In genomic region chr4:42627887-42628646, GRCh38 we compare ENCODE assay signal across 8 cellular contexts. TPM values are rescaled to one million over a fixed set of nuclear protein-coding genes. Genes with fewer than 3 reads are reported as not detected.
DNase-seq lines count a peak whose midpoint lies in the region; ATAC-seq, FAIRE-seq and TF ChIP-seq lines count a peak whose summit lies in the region.

No MANE protein-coding gene starts in this region.

- peak overlapping the region; percentile 92 for H3K27ac Mint-ChIP-seq in activated T-cell treated with anti-CD3 and anti-CD28 coated beads, Interleukin-2, amount 50 U/mL, for 72 hours

- intact Hi-C loops in aorta (cut with DNase I), result no loop called here

- no peaks in the 10 kb centered on the region for H3K4me1 ChIP-seq in aorta (ENCODE audit: control insufficient read depth in 1 of 2, insufficient read depth in 2 of 2, low read length in 2 of 2)

- H3K27me3 Mint-ChIP-seq in activated T-cell treated with anti-CD3 and anti-CD28 coated beads, Interleukin-2, amount 50 U/mL, for 72 hours (ENCODE audit: low read depth), result no peaks in the 10 kb centered on the region

- 20 to 29% methylated on average over 9 of the region's 9 CpGs for WGBS in aorta, 2 donors

- peak; percentile 100 for FAIRE-seq in GM12891 (lab: Jason Lieb, UNC)

- no peaks in the 10 kb centered on the region for H3K9me3 ChIP-seq in aorta (ENCODE audit: control insufficient read depth, low read length)

- ATAC-seq in GM21723 (IDR thresholded peaks at IDR 0.05; ENCODE audit: unreplicated experiment) (peak; percentile 93), aorta (ENCODE audit: low FRiP score) (peak; percentile 86)
- ATAC-seq in activated T-cell treated with anti-CD3 and anti-CD28 coated beads, Interleukin-2, amount 50 U/mL, for 72 hours (replicated peaks in 1 of 2), result peak; percentile 93 to 94

- H3K36me3 ChIP-seq in aorta (ENCODE audit: control insufficient read depth in 1 of 2, insufficient read depth in 2 of 2, low read length in 1 of 2) (no peaks in the 10 kb centered on the region), H7 (replicated peaks; ENCODE audit: control insufficient read depth, insufficient read depth, low read length) (no peaks in the 10 kb centered on the region)

- peak; percentile 47; the same call in 1 of the 2 replicates for TF ChIP-seq POLR2A in GM12891 (IDR thresholded peaks at IDR 0.05; ENCODE audit: low read depth, low read length)

- in situ Hi-C loops in KBM-7 (cut with MboI; ENCODE audit: low pct_unique_long_range_greater_than_20kb, low sequenced_read_pairs), result no loop called here

- DNase-seq in GM12891 (ENCODE audit: insufficient read length, low spot score) (no peak), NCI-H1436 (lab: John Stamatoyannopoulos, UW) (peak; percentile 77), midbrain (lab: John Stamatoyannopoulos, UW) (peak; percentile 64), aorta (peak; percentile 64 to 86), KBM-7 (no peak), H7 (no peak)
- DNase-seq in activated T-cell treated with anti-CD3 and anti-CD28 coated beads, Interleukin-2, amount 50 U/mL, for 72 hours, result peak; percentile 69 to 76

- H3K27ac ChIP-seq in aorta (ENCODE audit: low read depth in 1 of 2, low read length in 2 of 2), result no peak overlapping the region

- peaks cover 7 to 15% of the 10 kb centered on the region in 2 donors for H3K36me3 Mint-ChIP-seq in activated T-cell treated with anti-CD3 and anti-CD28 coated beads, Interleukin-2, amount 50 U/mL, for 72 hours (ENCODE audit: insufficient read depth in 2 of 2)

- no peaks in the 10 kb centered on the region for H3K27me3 ChIP-seq in aorta (ENCODE audit: control insufficient read depth in 1 of 2, insufficient read depth in 2 of 2, low read length in 1 of 2)
- no peaks in the 10 kb centered on the region for H3K27me3 ChIP-seq in H7 (ENCODE audit: control insufficient read depth, insufficient read depth, low read length)

- no peaks in the 10 kb centered on the region for H3K9me3 Mint-ChIP-seq in activated T-cell treated with anti-CD3 and anti-CD28 coated beads, Interleukin-2, amount 50 U/mL, for 72 hours

- peaks cover 71% of the 10 kb centered on the region for H3K4me1 Mint-ChIP-seq in activated T-cell treated with anti-CD3 and anti-CD28 coated beads, Interleukin-2, amount 50 U/mL, for 72 hours (ENCODE audit: low read depth)

- peak overlapping the region; percentile 62 to 67 for H3K4me3 Mint-ChIP-seq in activated T-cell treated with anti-CD3 and anti-CD28 coated beads, Interleukin-2, amount 50 U/mL, for 72 hours

- H3K4me3 ChIP-seq in aorta (ENCODE audit: low read length in 2 of 2) (no peak overlapping the region), H7 (ENCODE audit: insufficient read depth, low read depth, low read length) (no peak overlapping the region)

TF ChIP-seq in GM12891, 5 proteins besides CTCF, POLR2A, EP300 and RAD21:
- no peak for TF ChIP-seq SPI1 (IDR thresholded peaks at IDR 0.05; ENCODE audit: low read depth, low read length)
- no peak for TF ChIP-seq POU2F2 (IDR thresholded peaks at IDR 0.05; ENCODE audit: low read depth, low read length)
- no peak for TF ChIP-seq PAX5 (IDR thresholded peaks at IDR 0.05; ENCODE audit: insufficient read depth, low read length, severe bottlenecking)
- TF ChIP-seq TAF1 (IDR thresholded peaks at IDR 0.05; ENCODE audit: low read depth, low read length), result peak; percentile 36; the same call in 1 of the 2 replicates
- TF ChIP-seq POLR2AphosphoS5 (IDR thresholded peaks at IDR 0.05; ENCODE audit: low read depth, low read length), result peak; percentile 67; the same call in 1 of the 2 replicates

RNA-seq across cellular contexts. Expression of gene ATP8A1, which starts 28.8 kb away (rescaled TPM):
- polyA plus RNA-seq in GM12891 (2012; ENCODE audit: low read depth, missing spikeins), result 13.4 TPM
- 10 to 100 TPM; 51.7 to 55.9 TPM for total RNA-seq in activated T-cell treated with anti-CD3 and anti-CD28 coated beads, Interleukin-2, amount 50 U/mL, for 72 hours
- total RNA-seq in aorta, result 10 to 100 TPM; 11.6 to 13.2 TPM
- 1 to 10 TPM in 1 of 2 donors, under 1 TPM in 1; 0.38 to 1.8 TPM for polyA plus RNA-seq in aorta
- 3.9 and 7.0 TPM in 2 replicates for total RNA-seq in H7 (2014; rRNA removed; shearing (Covaris generic))

Comparison
In these comparisons a context has a peak if more than half of its experiments do, and no peak if none do; other contexts are left out.
1. DNase-seq: peak in NCI-H1436 (single experiment), activated T-cell treated with anti-CD3 and anti-CD28 coated beads, Interleukin-2, amount 50 U/mL, for 72 hours (2 of 2), midbrain (single experiment) and aorta (2 of 2); none in GM12891 (single experiment), KBM-7 (single experiment) and H7 (single experiment).
2. Peak in every context shown above with its lines, with median percentiles within 50 percentile points of each other: ATAC-seq.